In genomic region chr1:8381618-8382017, GRCh38 we compare ENCODE assay signal across 19 cellular contexts.
A peak's percentile ranks its signal among the peaks of the same experiment; 100 is the strongest.
DNase-seq lines count a peak whose midpoint lies in the region; ATAC-seq and TF ChIP-seq lines count a peak whose summit lies in the region.
"Had no signal": no experiment of that assay in that cellular context is flagged by ENCODE, and none has a peak within 500 bp of the region (broad histone marks: within the 10 kb centered on the region; RNA-seq: fewer than 3 reads in every experiment).

No MANE protein-coding gene starts in this region.

- peaks cover 76% of the 10 kb centered on the region for H3K4me1 Mint-ChIP-seq in WTC11

- WGBS in prostate gland = 34% methylated on average over 8 of the region's 8 CpGs

- peaks cover 92 to 98% (median 96%) of the 10 kb centered on the region in 11 experiments for H4K20me1 ChIP-seq in BLaER1 treated with 17β-estradiol and CSF1 and Interleukin-3, amounts not matched to agents 10 nM and 100 nM

- H3K27me3 ChIP-seq in BLaER1 treated with 17β-estradiol and CSF1 and Interleukin-3, amounts not matched to agents 10 nM and 100 nM = no peaks in the 10 kb centered on the region
- H3K27me3 ChIP-seq in foreskin keratinocyte (no peaks in the 10 kb centered on the region), prostate gland (replicated peaks; ENCODE audit: insufficient read depth) (no peaks in the 10 kb centered on the region)
- H3K27me3 ChIP-seq: colonic mucosa, ovary had no signal

- CTCF ChIA-PET in WTC11 (lab: Charles Lee) = interaction anchor here (0.5 to 1.6 kb wide), 8 partner anchors 10 to 62 kb away, joined by 3 to 7 read pairs (median 6); no protein-coding TSS in a partner anchor

- H3K27me3 Mint-ChIP-seq in WTC11 (ENCODE audit: low read depth) = no peaks in the 10 kb centered on the region
- H3K27me3 Mint-ChIP-seq: CD4-positive, alpha-beta memory T cell; stimulated activated naive B cell treated with anti-CD40 and anti-IgM and Interleukin-4, amounts not matched to agents 10 μg/mL and 1 μg/mL and 100 μg/mL, for 72 hours had no signal

- ATAC-seq in WTC11 (no peak), foreskin keratinocyte (peak; percentile 32), GM21717 (IDR thresholded peaks at IDR 0.05; ENCODE audit: unreplicated experiment) (no peak)
- ATAC-seq: left colon; stimulated activated naive B cell treated with anti-CD40 and anti-IgM and Interleukin-4, amounts not matched to agents 10 μg/mL and 1 μg/mL and 100 μg/mL, for 72 hours had no signal

- no peak overlapping the region for H3K4me3 Mint-ChIP-seq in WTC11

- peak overlapping the region; percentile 75 for H3K27ac Mint-ChIP-seq in WTC11

- H3K4me2 ChIP-seq in BLaER1 treated with 17β-estradiol and CSF1 and Interleukin-3, amounts not matched to agents 10 nM and 100 nM = peak overlapping the region in 6 of 11 experiments; percentile 66 to 86 (median 80); a peak in 6 of 22 replicates
- H3K4me2 ChIP-seq: PC-9 had no signal

- H3K36me3 ChIP-seq in BLaER1 treated with 17β-estradiol and CSF1 and Interleukin-3, amounts not matched to agents 10 nM and 100 nM = peaks cover 22 to 71% (median 38%) of the 10 kb centered on the region in 11 experiments; a peak in 21 of 22 replicates
- no peaks in the 10 kb centered on the region for H3K36me3 ChIP-seq in prostate gland
- H3K36me3 ChIP-seq: colonic mucosa, ovary had no signal

- peaks cover 0 to under 1% (median 0%) of the 10 kb centered on the region in 11 experiments; a peak in 1 of 22 replicates for H3K9me3 ChIP-seq in BLaER1 treated with 17β-estradiol and CSF1 and Interleukin-3, amounts not matched to agents 10 nM and 100 nM (replicated peaks in 1 of 11)
- no peaks in the 10 kb centered on the region for H3K9me3 ChIP-seq in prostate gland
- H3K9me3 ChIP-seq: colonic mucosa, ovary had no signal

- H3K4me3 ChIP-seq in BLaER1 treated with 17β-estradiol and CSF1 and Interleukin-3, amounts not matched to agents 10 nM and 100 nM = no peak overlapping the region
- no peak overlapping the region for H3K4me3 ChIP-seq in prostate gland
- H3K4me3 ChIP-seq: colonic mucosa, ovary, PC-9 had no signal

- H3K9me3 Mint-ChIP-seq in WTC11 = no peaks in the 10 kb centered on the region
- H3K9me3 Mint-ChIP-seq: CD4-positive, alpha-beta memory T cell; stimulated activated naive B cell treated with anti-CD40 and anti-IgM and Interleukin-4, amounts not matched to agents 10 μg/mL and 1 μg/mL and 100 μg/mL, for 72 hours had no signal

- H3K36me3 Mint-ChIP-seq in WTC11 = 0 out of 2 replicates have a peak, but pooled peaks cover 2% of the 10 kb centered on the region

- POLR2A ChIA-PET in WTC11 (lab: Charles Lee) = interaction anchor here (1.1 kb wide), 1 partner anchor 23 kb away, joined by 3 read pairs; no protein-coding TSS in a partner anchor

- H3K4me1 ChIP-seq in BLaER1 treated with 17β-estradiol and CSF1 and Interleukin-3, amounts not matched to agents 10 nM and 100 nM = peaks cover 67 to 88% (median 81%) of the 10 kb centered on the region in 10 experiments
- peaks cover 12% of the 10 kb centered on the region for H3K4me1 ChIP-seq in foreskin keratinocyte
- peaks cover 41% of the 10 kb centered on the region for H3K4me1 ChIP-seq in prostate gland (replicated peaks)
- H3K4me1 ChIP-seq: colonic mucosa had no signal

- no peak for DNase-seq in WTC11 (ENCODE audit: low spot score)
- DNase-seq in foreskin keratinocyte = peak; percentile 54 to 75
- DNase-seq in prostate gland (ENCODE audit: low spot score) = no peak
- no peak for DNase-seq in DMS53 (lab: John Stamatoyannopoulos, UW)
- no peak for DNase-seq in SHP77 (lab: John Stamatoyannopoulos, UW)
- no peak for DNase-seq in iPS-NIHi7 (ENCODE audit: extremely low spot score)
- DNase-seq: activated CD4-positive, alpha-beta T cell treated with anti-CD3 and anti-CD28 coated beads, Interleukin-2, amount 50 U/mL, for 48 hours; activated gamma-delta T cell; CD4-positive, alpha-beta memory T cell; colonic mucosa; left colon; NCI-H1092; NCI-H446; ovary; PC-9; stimulated activated CD4-positive, alpha-beta T cell treated with anti-CD3 and anti-CD28 coated beads, Interleukin-2, amount 100 ng/mL, for 24 hours; stimulated activated naive B cell treated with anti-CD40 and anti-IgM and Interleukin-4, amounts not matched to agents 10 μg/mL and 1 μg/mL and 100 μg/mL, for 72 hours had no signal

- TF ChIP-seq CTCF in WTC11 (IDR thresholded peaks at IDR 0.05) = no peak
- TF ChIP-seq CTCF in foreskin keratinocyte (conservative IDR thresholded peaks at IDR 0.05) = no peak
- TF ChIP-seq CTCF in prostate gland (IDR thresholded peaks at IDR 0.05) = no peak

- H3K27ac ChIP-seq in BLaER1 treated with 17β-estradiol and CSF1 and Interleukin-3, amounts not matched to agents 10 nM and 100 nM = 0 out of 22 replicates have a peak overlapping the region, but pooled peaks of 1 of the 11 experiments have one; percentile 44
- peak overlapping the region; percentile 8 for H3K27ac ChIP-seq in foreskin keratinocyte
- peak overlapping the region; percentile 9 to 12 for H3K27ac ChIP-seq in prostate gland
- H3K27ac ChIP-seq: colonic mucosa, ovary, PC-9 had no signal

- no peak overlapping the region for H3K9ac ChIP-seq in BLaER1 treated with 17β-estradiol and CSF1 and Interleukin-3, amounts not matched to agents 10 nM and 100 nM

- TF ChIP-seq POLR2A in prostate gland (IDR thresholded peaks at IDR 0.05) = no peak

- intact Hi-C loops in prostate gland (cut with DNase I) = no loop called here

TF ChIP-seq in WTC11, 78 proteins besides CTCF, POLR2A, EP300 and RAD21 (continues in another document):
- TF ChIP-seq ARID4B (CRISPR knock-in tag; IDR thresholded peaks at IDR 0.05; ENCODE audit: borderline replicate concordance) (no peak), FOXP4 (CRISPR knock-in tag; IDR thresholded peaks at IDR 0.05) (no peak), ZNF138 (CRISPR knock-in tag; conservative IDR thresholded peaks at IDR 0.05) (no peak), FOXP1 (CRISPR knock-in tag; IDR thresholded peaks at IDR 0.05; ENCODE audit: borderline replicate concordance) (no peak), NR2C2 (CRISPR knock-in tag; IDR thresholded peaks at IDR 0.05) (no peak), NR1H2 (CRISPR knock-in tag; IDR thresholded peaks at IDR 0.05) (no peak), EMX1 (CRISPR knock-in tag; IDR thresholded peaks at IDR 0.05) (no peak), ZNF396 (CRISPR knock-in tag; IDR thresholded peaks at IDR 0.05; ENCODE audit: borderline replicate concordance) (no peak)

Comparison
In these comparisons a context has a peak if more than half of its experiments do, and no peak if none do; other contexts are left out.
1. DNase-seq: peak in foreskin keratinocyte (2 of 2); none in WTC11 (single experiment), prostate gland (single experiment), DMS53 (single experiment), SHP77 (0 of 2) and iPS-NIHi7 (single experiment).